In genomic region chr11:98153752-98154151, GRCh38 we compare ENCODE assay signal across 11 cellular contexts.
"Had no signal": no experiment of that assay in that cellular context is flagged by ENCODE, and none has a peak within 500 bp of the region (broad histone marks: within the 10 kb centered on the region; RNA-seq: fewer than 3 reads in every experiment).

No MANE protein-coding gene starts in this region.

- H3K36me3 ChIP-seq: HAP-1 had no signal

- DNase-seq: GM23248, GOT3, H7, H9, HCEC 1CT, HFFc6 had no signal

- FAIRE-seq: H1, H54 had no signal

- H3K9me3 ChIP-seq: HAP-1 had no signal

- H3K9ac ChIP-seq: GM23248 had no signal

- H3K4me3 ChIP-seq: GM23248, GM23338, HAP-1 had no signal

- H3K27ac ChIP-seq: GM23248 had no signal

- H2AFZ ChIP-seq: GM23248, GM23338 had no signal

- ATAC-seq: GM23338, HCT116 had no signal

- H3K4me2 ChIP-seq: GM23338 had no signal
